Comparison of ENCODE assay signal across 1 cellular context in genomic region chr1:153537376-153537730, GRCh38.
TF ChIP-seq lines count a peak whose summit lies in the region.

No MANE protein-coding gene starts in this region.

TF ChIP-seq in HCT116, 20 proteins besides CTCF, POLR2A, EP300 and RAD21:
- TF ChIP-seq ZNF274 (IDR thresholded peaks at IDR 0.05; ENCODE audit: low read depth, low read length), result no peak
- TF ChIP-seq EZH2phosphoT487 (IDR thresholded peaks at IDR 0.05; ENCODE audit: borderline replicate concordance), result no peak
- TF ChIP-seq SP1 (IDR thresholded peaks at IDR 0.05; ENCODE audit: low read depth), result no peak
- no peak for TF ChIP-seq EZH2 (IDR thresholded peaks at IDR 0.05)
- no peak for TF ChIP-seq ATF3 (IDR thresholded peaks at IDR 0.05)
- TF ChIP-seq YY1 (IDR thresholded peaks at IDR 0.05; ENCODE audit: extremely low read depth, insufficient replicate concordance, low read depth, low read length), result no peak
- no peak for TF ChIP-seq FOSL1 (IDR thresholded peaks at IDR 0.05; ENCODE audit: low read depth)
- no peak for TF ChIP-seq CBX3 (IDR thresholded peaks at IDR 0.05; ENCODE audit: low read depth)
- TF ChIP-seq MAX (IDR thresholded peaks at IDR 0.05), result no peak
- TF ChIP-seq JUND (IDR thresholded peaks at IDR 0.05), result no peak
- TF ChIP-seq POLR2AphosphoS5 (IDR thresholded peaks at IDR 0.05; ENCODE audit: low read depth, low read length), result no peak
- no peak for TF ChIP-seq SRF (IDR thresholded peaks at IDR 0.05; ENCODE audit: low read depth)
- no peak for TF ChIP-seq ELF1 (IDR thresholded peaks at IDR 0.05; ENCODE audit: borderline replicate concordance, low read depth)
- no peak for TF ChIP-seq SIN3A (IDR thresholded peaks at IDR 0.05; ENCODE audit: low read depth)
- TF ChIP-seq EGR1 (IDR thresholded peaks at IDR 0.05; ENCODE audit: low read depth), result no peak
- no peak for TF ChIP-seq ZBTB33 (IDR thresholded peaks at IDR 0.05; ENCODE audit: extremely low read depth, insufficient replicate concordance, low read length)
- TF ChIP-seq CEBPB (IDR thresholded peaks at IDR 0.05; ENCODE audit: low read depth), result no peak
- no peak for TF ChIP-seq ZFX (IDR thresholded peaks at IDR 0.05)
